ENCODE assay signal across 9 cellular contexts in the genomic region with DNA sequence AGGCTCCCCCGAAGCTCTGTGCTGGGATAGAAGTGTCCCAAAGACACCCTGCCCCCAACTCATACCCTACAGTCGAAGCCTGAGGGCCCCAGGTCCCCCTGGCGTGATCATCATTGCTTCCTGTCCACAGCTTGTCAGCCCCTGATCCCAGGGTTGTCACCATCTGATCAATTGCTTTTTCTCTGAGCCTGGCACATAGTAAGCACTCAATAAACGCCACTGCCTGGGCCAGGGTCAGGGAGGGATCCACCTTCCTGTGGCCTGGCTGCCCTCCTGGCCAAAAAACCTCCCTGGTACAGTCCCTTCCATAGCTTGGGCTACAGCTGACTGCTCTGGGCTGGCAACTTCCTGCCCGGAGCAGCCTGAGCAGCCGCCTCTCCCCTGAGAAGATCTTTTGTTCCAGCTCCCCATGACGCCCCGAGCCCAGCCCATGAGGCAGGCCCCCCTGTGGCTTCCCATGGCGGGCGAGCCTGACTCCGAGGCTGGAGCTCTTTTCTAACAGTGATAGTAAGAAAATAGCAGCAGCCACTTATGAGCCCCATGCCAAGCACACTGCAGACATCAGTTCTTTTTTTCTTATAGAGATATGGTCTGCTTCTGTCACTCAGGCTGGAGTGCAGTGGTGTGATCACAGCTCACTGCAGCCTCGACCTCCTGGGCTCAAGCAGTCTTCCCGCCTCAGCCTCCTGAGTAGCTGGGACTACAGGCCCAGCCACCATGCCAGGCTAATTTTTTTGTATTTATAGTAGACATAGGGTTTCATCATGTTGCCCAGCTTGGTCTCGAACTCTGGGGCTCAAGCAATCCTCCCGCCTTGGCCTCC. TPM values are rescaled to one million over a fixed set of nuclear protein-coding genes. Genes with fewer than 3 reads are reported as not detected.
DNase-seq lines count a peak whose midpoint lies in the region; ATAC-seq, FAIRE-seq and TF ChIP-seq lines count a peak whose summit lies in the region.
"Had no signal": no experiment of that assay in that cellular context is flagged by ENCODE, and none has a peak within 500 bp of the region (broad histone marks: within the 10 kb centered on the region; RNA-seq: fewer than 3 reads in every experiment).

No MANE protein-coding gene starts in this region.

- no peak overlapping the region for H3K18ac ChIP-seq in trophoblast cell (ENCODE audit: low read length)

- no peak for TF ChIP-seq POLR2A in H54 (IDR thresholded peaks at IDR 0.05; ENCODE audit: low read depth, low read length)
- TF ChIP-seq POLR2A in esophagus muscularis mucosa (IDR thresholded peaks at IDR 0.05; ENCODE audit: low read depth): no peak

- H4K8ac ChIP-seq in trophoblast cell (ENCODE audit: low read depth, low read length): no peak overlapping the region

- TF ChIP-seq CTCF in RWPE1 (conservative IDR thresholded peaks at IDR 0.05; ENCODE audit: low read depth): no peak
- no peak for TF ChIP-seq CTCF in esophagus muscularis mucosa (IDR thresholded peaks at IDR 0.05)
- TF ChIP-seq CTCF in left lung (IDR thresholded peaks at IDR 0.05): no peak

- H4K91ac ChIP-seq in trophoblast cell (ENCODE audit: low read depth, low read length): no peak overlapping the region

- no peaks in the 10 kb centered on the region for H3K79me2 ChIP-seq in trophoblast cell (ENCODE audit: control insufficient read depth, insufficient read depth, low read length, poor library complexity)

- H3K4me3 ChIP-seq in esophagus muscularis mucosa (no peak overlapping the region), trophoblast cell (ENCODE audit: low read depth, low read length) (no peak overlapping the region), left lung (no peak overlapping the region)

- no peak overlapping the region for H3K14ac ChIP-seq in trophoblast cell (ENCODE audit: low read length)

- H3K27ac ChIP-seq in RWPE1 (peak overlapping the region; percentile 69), esophagus muscularis mucosa (replicated peaks in 1 of 4) (peak overlapping the region; percentile 48 to 81 (median 68)), trophoblast cell (ENCODE audit: low read depth, low read length) (no peak overlapping the region), left lung (peak overlapping the region in 1 of 2 donors; percentile 95)

- H3K4me1 ChIP-seq in esophagus muscularis mucosa: peaks cover 66 to 81% (median 72%) of the 10 kb centered on the region in 4 donors
- peaks cover 22 to 25% of the 10 kb centered on the region in 2 experiments for H3K4me1 ChIP-seq in trophoblast cell (ENCODE audit: control insufficient read depth in 1 of 2, insufficient read depth in 2 of 2, low read length in 2 of 2)
- peaks cover 35 to 86% of the 10 kb centered on the region in 2 donors for H3K4me1 ChIP-seq in left lung

- CTCF ChIA-PET in RWPE1 (lab: Yijun Ruan, JAX): interaction anchor here (0.6 to 2.7 kb wide), 5 partner anchors 15 to 261 kb away, joined by 4 to 16 read pairs (median 7); no protein-coding TSS in a partner anchor

- POLR2A ChIA-PET in RWPE1 (lab: Yijun Ruan, JAX; ENCODE audit: low non-redundant PET): no interaction called here

- no peak overlapping the region for H2AFZ ChIP-seq in trophoblast cell (ENCODE audit: insufficient read depth, low read length, poor library complexity)

- H3K36me3 ChIP-seq in esophagus muscularis mucosa (peaks cover 0 to 14% (median 10%) of the 10 kb centered on the region in 4 donors), trophoblast cell (ENCODE audit: control insufficient read depth in 1 of 2, insufficient read depth in 2 of 2, low read length in 2 of 2) (no peaks in the 10 kb centered on the region), left lung (peaks cover 0 to 14% of the 10 kb centered on the region in 2 donors)

- no peak overlapping the region for H2BK120ac ChIP-seq in trophoblast cell (ENCODE audit: insufficient read depth, low read length, poor library complexity)

- DNase-seq in H54 (ENCODE audit: insufficient read length, low spot score) (peak; percentile 59), RWPE1 (ENCODE audit: low spot score) (no peak), esophagus muscularis mucosa (ENCODE audit: extremely low spot score) (no peak), trophoblast cell (no peak), left lung (no peak)
- DNase-seq: effector CD8-positive, alpha-beta T cell had no signal

- no peak overlapping the region for H3K4me2 ChIP-seq in trophoblast cell (ENCODE audit: low read length)

- no peak overlapping the region for H2BK5ac ChIP-seq in trophoblast cell (ENCODE audit: low read depth, low read length, poor library complexity)

- WGBS in esophagus muscularis mucosa: 74% methylated on average over 11 of the region's 15 CpGs
- WGBS in trophoblast cell (ENCODE audit: extremely low coverage, insufficient coverage, insufficient read length): no CpG with 5 or more reads among the region's 15 CpGs

- ATAC-seq in GM21723 (IDR thresholded peaks at IDR 0.05; ENCODE audit: unreplicated experiment): no peak
- ATAC-seq in GM21528 (IDR thresholded peaks at IDR 0.05; ENCODE audit: low FRiP score, unreplicated experiment): no peak
- ATAC-seq in left lung: no peak
- no peak for ATAC-seq in HG03097 (IDR thresholded peaks at IDR 0.05; ENCODE audit: low FRiP score, unreplicated experiment)

- no peak overlapping the region for H3K4ac ChIP-seq in trophoblast cell (ENCODE audit: low read depth, low read length)

- H2BK12ac ChIP-seq in trophoblast cell (ENCODE audit: low read length): peak overlapping the region; percentile 7

- H2AK5ac ChIP-seq in trophoblast cell (ENCODE audit: low read length): no peak overlapping the region

- no peak overlapping the region for H4K12ac ChIP-seq in trophoblast cell (ENCODE audit: low read depth, low read length)

- FAIRE-seq in H54 (lab: Jason Lieb, UNC): no peak

- no peaks in the 10 kb centered on the region for H3K9me3 ChIP-seq in esophagus muscularis mucosa
- H3K9me3 ChIP-seq in trophoblast cell (ENCODE audit: insufficient read depth, low read depth, low read length): no peaks in the 10 kb centered on the region
- no peaks in the 10 kb centered on the region for H3K9me3 ChIP-seq in left lung

- no peak overlapping the region for H3K9ac ChIP-seq in trophoblast cell (ENCODE audit: low read length)

- intact Hi-C loops in esophagus muscularis mucosa (cut with DNase I): no loop called here
- intact Hi-C loops in left lung (cut with DNase I): no loop called here

- no peak overlapping the region for H3K23ac ChIP-seq in trophoblast cell (ENCODE audit: low read length)

- H3K27me3 ChIP-seq in esophagus muscularis mucosa: no peaks in the 10 kb centered on the region
- no peaks in the 10 kb centered on the region for H3K27me3 ChIP-seq in trophoblast cell (ENCODE audit: insufficient read depth, low read length)
- no peaks in the 10 kb centered on the region for H3K27me3 ChIP-seq in left lung

- no peak for TF ChIP-seq EP300 in esophagus muscularis mucosa (IDR thresholded peaks at IDR 0.05)

- H3K79me1 ChIP-seq in trophoblast cell (ENCODE audit: low read length): no peaks in the 10 kb centered on the region

RNA-seq across cellular contexts. Expression of a gene that starts 6.5 kb away (rescaled TPM):
- 10 to 100 TPM; 24.9 to 49.4 (median 41.8) TPM for total RNA-seq in esophagus muscularis mucosa
- 5.1 and 5.4 TPM in 2 replicates for polyA plus RNA-seq in trophoblast cell (2013)
- total RNA-seq in left lung: 10 to 100 TPM; 26.9 to 42.0 TPM

RNA-seq across cellular contexts. Expression of a gene that starts 43.3 kb away (rescaled TPM):
- 10 to 100 TPM in 1 of 4 donors, 1 to 10 TPM in 3; 5.8 to 15.6 (median 9.5) TPM for total RNA-seq in esophagus muscularis mucosa
- 7.2 and 7.5 TPM in 2 replicates for polyA plus RNA-seq in trophoblast cell (2013)
- total RNA-seq in left lung: 10 to 100 TPM in 1 of 2 donors, 1 to 10 TPM in 1; 9.9 to 20.5 TPM
